Comparison of ENCODE assay signal across 16 cellular contexts in the genomic region with DNA sequence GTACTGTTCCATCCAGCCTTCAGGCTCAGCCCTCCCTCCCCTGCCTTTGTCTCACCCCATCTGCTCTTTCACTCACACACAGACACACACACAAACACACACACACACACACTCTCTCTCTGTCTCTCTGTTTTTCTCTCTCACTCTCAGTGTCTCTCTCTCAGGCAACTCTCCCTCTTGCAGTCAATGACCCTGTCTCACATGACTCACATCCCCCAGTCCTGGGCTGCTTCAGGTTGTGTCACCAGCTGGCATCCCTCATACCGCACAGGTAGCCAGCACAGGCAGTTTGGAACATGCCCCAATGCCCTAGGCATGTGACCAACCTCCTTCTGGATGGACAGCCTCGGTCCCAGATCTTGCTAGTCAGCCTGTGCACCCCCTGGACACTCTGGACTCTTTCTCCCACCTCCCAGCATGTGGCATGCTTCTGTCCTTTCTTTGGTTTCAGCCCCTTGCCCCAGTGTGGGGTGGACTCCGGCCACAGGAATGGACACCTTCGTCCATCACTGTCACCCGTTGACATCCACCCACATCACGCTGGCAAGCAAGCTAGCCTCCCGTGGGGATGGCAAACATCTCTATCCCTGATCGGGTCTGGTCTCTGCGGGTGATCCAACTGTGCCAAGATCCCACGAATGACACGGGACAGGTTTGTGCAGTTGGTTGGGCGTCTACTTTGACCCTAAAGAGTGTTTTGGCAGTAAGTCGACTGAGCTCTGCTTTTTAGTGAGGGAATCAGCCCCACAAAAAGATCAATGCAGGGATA. TPM values are rescaled to one million over a fixed set of nuclear protein-coding genes. Genes with fewer than 3 reads are reported as not detected.
"Had no signal": no experiment of that assay in that cellular context is flagged by ENCODE, and none has a peak within 500 bp of the region (broad histone marks: within the 10 kb centered on the region; RNA-seq: fewer than 3 reads in every experiment).

No MANE protein-coding gene starts in this region.

- H3K9me3 ChIP-seq: adrenal gland, esophagus muscularis mucosa, psoas muscle, sigmoid colon, spleen, thoracic aorta had no signal

- H3K27ac ChIP-seq: adrenal gland, esophagus muscularis mucosa, psoas muscle, sigmoid colon, spleen, thoracic aorta, WERI-Rb-1 had no signal

- H3K36me3 ChIP-seq: adrenal gland, esophagus muscularis mucosa, sigmoid colon, spleen, thoracic aorta, WERI-Rb-1 had no signal

- DNase-seq: activated CD4-positive, alpha-beta T cell treated with anti-CD3 and anti-CD28 coated beads for 48 hours; activated CD8-positive, alpha-beta T cell treated with anti-CD3 and anti-CD28 coated beads for 36 hours; activated effector memory CD4-positive, alpha-beta T cell treated with anti-CD3 and anti-CD28 coated beads, Interleukin-2, amount 50 U/mL, for 16 hours; activated T-cell treated with anti-CD3 and anti-CD28 coated beads, Interleukin-2, amount 50 U/mL, for 4 hours; adrenal gland; hippocampal formation; kidney; psoas muscle; sigmoid colon; spleen; WERI-Rb-1 had no signal

- H3K4me1 ChIP-seq: adrenal gland, esophagus muscularis mucosa, psoas muscle, sigmoid colon had no signal

- ATAC-seq: activated CD8-positive, alpha-beta T cell treated with anti-CD3 and anti-CD28 coated beads for 36 hours; activated T-cell treated with anti-CD3 and anti-CD28 coated beads, Interleukin-2, amount 50 U/mL, for 4 hours; psoas muscle had no signal

- H3K4me3 ChIP-seq: adrenal gland, esophagus muscularis mucosa, psoas muscle, sigmoid colon, spleen, thoracic aorta had no signal

RNA-seq across cellular contexts. Expression of a gene that starts 23.4 kb away (rescaled TPM):
- total RNA-seq: activated CD8-positive, alpha-beta T cell treated with anti-CD3 and anti-CD28 coated beads for 36 hours; osteocyte; T-helper 1 cell treated with Interleukin-12 subunit alpha and Interleukin-12 subunit beta and Interleukin-4 antibody, amounts not matched to agents 30 ng/mL and 1 ng/mL, for 36 hours had no signal
- polyA plus RNA-seq: neural cell had no signal

RNA-seq across cellular contexts. Expression of a gene that starts 42.5 kb away (rescaled TPM):
- total RNA-seq: osteocyte had no signal
